8 cellular contexts compared by ENCODE assay signal in genomic region chr3:119293761-119294401, GRCh38. TPM values are rescaled to one million over a fixed set of nuclear protein-coding genes. Genes with fewer than 3 reads are reported as not detected.
DNase-seq lines count a peak whose midpoint lies in the region; ATAC-seq, FAIRE-seq and TF ChIP-seq lines count a peak whose summit lies in the region.

A gene with protein sequence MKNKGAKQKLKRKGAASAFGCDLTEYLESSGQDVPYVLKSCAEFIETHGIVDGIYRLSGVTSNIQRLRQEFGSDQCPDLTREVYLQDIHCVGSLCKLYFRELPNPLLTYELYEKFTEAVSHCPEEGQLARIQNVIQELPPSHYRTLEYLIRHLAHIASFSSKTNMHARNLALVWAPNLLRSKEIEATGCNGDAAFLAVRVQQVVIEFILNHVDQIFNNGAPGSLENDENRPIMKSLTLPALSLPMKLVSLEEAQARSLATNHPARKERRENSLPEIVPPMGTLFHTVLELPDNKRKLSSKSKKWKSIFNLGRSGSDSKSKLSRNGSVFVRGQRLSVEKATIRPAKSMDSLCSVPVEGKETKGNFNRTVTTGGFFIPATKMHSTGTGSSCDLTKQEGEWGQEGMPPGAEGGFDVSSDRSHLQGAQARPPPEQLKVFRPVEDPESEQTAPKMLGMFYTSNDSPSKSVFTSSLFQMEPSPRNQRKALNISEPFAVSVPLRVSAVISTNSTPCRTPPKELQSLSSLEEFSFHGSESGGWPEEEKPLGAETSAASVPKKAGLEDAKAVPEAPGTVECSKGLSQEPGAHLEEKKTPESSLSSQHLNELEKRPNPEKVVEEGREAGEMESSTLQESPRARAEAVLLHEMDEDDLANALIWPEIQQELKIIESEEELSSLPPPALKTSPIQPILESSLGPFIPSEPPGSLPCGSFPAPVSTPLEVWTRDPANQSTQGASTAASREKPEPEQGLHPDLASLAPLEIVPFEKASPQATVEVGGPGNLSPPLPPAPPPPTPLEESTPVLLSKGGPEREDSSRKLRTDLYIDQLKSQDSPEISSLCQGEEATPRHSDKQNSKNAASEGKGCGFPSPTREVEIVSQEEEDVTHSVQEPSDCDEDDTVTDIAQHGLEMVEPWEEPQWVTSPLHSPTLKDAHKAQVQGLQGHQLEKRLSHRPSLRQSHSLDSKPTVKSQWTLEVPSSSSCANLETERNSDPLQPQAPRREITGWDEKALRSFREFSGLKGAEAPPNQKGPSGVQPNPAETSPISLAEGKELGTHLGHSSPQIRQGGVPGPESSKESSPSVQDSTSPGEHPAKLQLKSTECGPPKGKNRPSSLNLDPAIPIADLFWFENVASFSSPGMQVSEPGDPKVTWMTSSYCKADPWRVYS (N-terminal part only) (plus strand): TSS chr3:119294383. CDS start chr3:119294905, 522 bp downstream.

- H3K4me2 ChIP-seq in GM23248 (ENCODE audit: unreplicated experiment) = peak within 1 kb of the TSS; percentile 94
- H3K4me2 ChIP-seq in Loucy (ENCODE audit: low read depth, low read length, poor library complexity, severe bottlenecking) = peak within 1 kb of the TSS; percentile 93

- POLR2A ChIA-PET in GM10248 (lab: Yijun Ruan, JAX) = interaction anchor here (0.7 kb wide), 1 partner anchor 53 kb away, joined by 3 read pairs; the partner anchor contains the start of gene B4GALT4
- POLR2A ChIA-PET in activated B cell treated with CpG ODN at 0.5 μM for 24 hours (lab: Charles Lee) = interaction anchor here (0.9 to 4.5 kb wide), 15 partner anchors 9 to 407 kb away, joined by 3 to 81 read pairs (median 5); partner anchors contain the start of genes B4GALT4, POGLUT1, TIMMDC1 and TMEM39A

- H3K4me1 Mint-ChIP-seq in activated B cell treated with CpG ODN at 0.5 μM for 24 hours = peaks cover 60% of the 10 kb centered on the region

- no peak for FAIRE-seq in bronchial epithelial cell (lab: Jason Lieb, UNC)
- FAIRE-seq in kidney (lab: Jason Lieb, UNC) = no peak

- peaks cover 21% of the 10 kb centered on the region for H3K4me1 ChIP-seq in GM23248 (ENCODE audit: insufficient read depth)
- H3K4me1 ChIP-seq in Loucy (ENCODE audit: insufficient read depth, low read length, poor library complexity, severe bottlenecking) = peaks cover 45% of the 10 kb centered on the region
- H3K4me1 ChIP-seq in kidney (ENCODE audit: control insufficient read depth in 1 of 2, insufficient read depth in 1 of 2, low read depth in 1 of 2, low read length in 2 of 2) = peaks cover 17 to 18% of the 10 kb centered on the region in 2 donors

- no peaks in the 10 kb centered on the region for H4K20me1 ChIP-seq in GM23248 (ENCODE audit: insufficient read depth)
- no peaks in the 10 kb centered on the region for H4K20me1 ChIP-seq in Loucy (ENCODE audit: insufficient read depth, low read length, poor library complexity, severe bottlenecking)

- peak within 1 kb of the TSS; percentile 93 for H3K4me3 ChIP-seq in GM23248
- peak within 1 kb of the TSS; percentile 93 for H3K4me3 ChIP-seq in Loucy (ENCODE audit: low read length, poor library complexity, severe bottlenecking)
- H3K4me3 ChIP-seq in bronchial epithelial cell (ENCODE audit: low read depth, low read length) = peak within 1 kb of the TSS; percentile 58
- H3K4me3 ChIP-seq in kidney (ENCODE audit: low read length in 2 of 2) = peak within 1 kb of the TSS; percentile 84 to 90

- no peaks in the 10 kb centered on the region for H3K27me3 ChIP-seq in GM23248 (replicated peaks; ENCODE audit: insufficient read depth)
- H3K27me3 ChIP-seq in Loucy (ENCODE audit: insufficient read depth, low read length, poor library complexity, severe bottlenecking) = no peaks in the 10 kb centered on the region
- no peaks in the 10 kb centered on the region for H3K27me3 ChIP-seq in bronchial epithelial cell (ENCODE audit: control insufficient read depth, insufficient read depth, low read length)

- H3K9me3 ChIP-seq in GM23248 (ENCODE audit: low read depth) (no peaks in the 10 kb centered on the region), Loucy (ENCODE audit: insufficient read depth, low read depth, low read length) (no peaks in the 10 kb centered on the region), kidney (ENCODE audit: control insufficient read depth in 1 of 2, low read length in 2 of 2) (no peaks in the 10 kb centered on the region)

- no peaks in the 10 kb centered on the region for H3K9me3 Mint-ChIP-seq in activated B cell treated with CpG ODN at 0.5 μM for 24 hours

- H2AFZ ChIP-seq in GM23248 = peak within 1 kb of the TSS; percentile 85
- peak within 1 kb of the TSS; percentile 92 for H2AFZ ChIP-seq in Loucy (ENCODE audit: low read length)

- CTCF ChIA-PET in GM10248 (lab: Yijun Ruan, JAX) = interaction anchor here (1.1 to 2.2 kb wide), 7 partner anchors 10 to 647 kb away, joined by 3 to 9 read pairs (median 4); partner anchors contain the start of gene B4GALT4
- CTCF ChIA-PET in activated B cell treated with CpG ODN at 0.5 μM for 24 hours (lab: Charles Lee) = interaction anchor here (1.2 to 2.3 kb wide), 4 partner anchors 29 to 387 kb away, joined by 3 to 8 read pairs (median 4); partner anchors contain the start of gene B4GALT4

- H3F3A ChIP-seq in GM23248 (ENCODE audit: insufficient read depth) = peaks cover 9% of the 10 kb centered on the region
- H3F3A ChIP-seq in Loucy (ENCODE audit: low read depth) = no peaks in the 10 kb centered on the region; the same call in 1 of the 2 replicates

- peak within 1 kb of the TSS; percentile 90 for H3K27ac Mint-ChIP-seq in activated B cell treated with CpG ODN at 0.5 μM for 24 hours

- DNase-seq in GM10248 (ENCODE audit: extremely low spot score) (peak; percentile 76), GM23248 (peak; percentile 81), activated B cell treated with CpG ODN at 0.5 μM for 24 hours (peak; percentile 56), bronchial epithelial cell (ENCODE audit: low read depth) (peak; percentile 31), kidney (peak; percentile 84), NCI-H2196 (lab: John Stamatoyannopoulos, UW; ENCODE audit: unreplicated experiment) (no peak)
- peak; percentile 93 for DNase-seq in stimulated activated CD4-positive, alpha-beta T cell treated with anti-CD3 and anti-CD28 coated beads, Interleukin-15, amount 100 ng/mL, for 24 hours

- peak within 1 kb of the TSS; percentile 88 for H3K4me3 Mint-ChIP-seq in activated B cell treated with CpG ODN at 0.5 μM for 24 hours

- intact Hi-C loops in activated B cell treated with CpG ODN at 0.5 μM for 24 hours (cut with micrococcal nuclease) = loop anchor here (1.0 to 2.0 kb wide), 6 partner anchors 29 to 800 kb away; partner anchors contain the start of genes B4GALT4, GSK3B and POGLUT1
- intact Hi-C loops in kidney (cut with DNase I) = no loop called here

- in situ Hi-C loops in GM23248 (cut with MboI) = no loop called here

- H3K9me2 ChIP-seq in GM23248 (ENCODE audit: insufficient read depth) (no peaks in the 10 kb centered on the region), Loucy (replicated peaks; ENCODE audit: low read depth, low read length) (no peaks in the 10 kb centered on the region)

- H3K27ac ChIP-seq in GM23248 (peak within 1 kb of the TSS; percentile 65), kidney (ENCODE audit: low read depth in 2 of 2, low read length in 2 of 2) (peak within 1 kb of the TSS; percentile 91 to 92)

- no peaks in the 10 kb centered on the region for H3K27me3 Mint-ChIP-seq in activated B cell treated with CpG ODN at 0.5 μM for 24 hours

- H3K9ac ChIP-seq in GM23248 (peak within 1 kb of the TSS; percentile 85), Loucy (ENCODE audit: low read depth, low read length, poor library complexity, severe bottlenecking) (peak within 1 kb of the TSS; percentile 81), kidney (ENCODE audit: low read length in 2 of 2) (peak within 1 kb of the TSS; percentile 77 to 88)

- TF ChIP-seq CTCF in GM10248 (IDR thresholded peaks at IDR 0.05; ENCODE audit: control extremely low read depth, extremely low read depth, low read depth, missing control alignments) = no peak
- no peak for TF ChIP-seq CTCF in Loucy (conservative IDR thresholded peaks at IDR 0.05; ENCODE audit: low read length)
- no peak for TF ChIP-seq CTCF in activated B cell treated with CpG ODN at 0.5 μM for 24 hours (IDR thresholded peaks at IDR 0.05)
- no peak for TF ChIP-seq CTCF in bronchial epithelial cell (IDR thresholded peaks at IDR 0.05; ENCODE audit: insufficient read depth, low read length, severe bottlenecking)
- TF ChIP-seq CTCF in kidney (IDR thresholded peaks at IDR 0.05; ENCODE audit: borderline replicate concordance, extremely low read depth, insufficient read depth) = no peak

- WGBS in GM23248 (ENCODE audit: low coverage in 1 of 2, low lambda C conversion rate in 2 of 2, missing lambda C conversion rate in 2 of 2), 2 experiments = 0 to 1% methylated on average over 33 of the region's 33 CpGs

- peaks cover 42% of the 10 kb centered on the region for H3K79me2 ChIP-seq in GM23248 (ENCODE audit: insufficient read depth)
- H3K79me2 ChIP-seq in Loucy (ENCODE audit: insufficient read depth, low read length) = 0 out of 2 replicates have a peak, but pooled peaks cover 10% of the 10 kb centered on the region

- peak; percentile 62 for ATAC-seq in activated B cell treated with CpG ODN at 0.5 μM for 24 hours (ENCODE audit: low read depth)

- H3K36me3 ChIP-seq in GM23248 (ENCODE audit: low read depth) (no peaks in the 10 kb centered on the region), Loucy (ENCODE audit: insufficient read depth, low read length) (no peaks in the 10 kb centered on the region), bronchial epithelial cell (ENCODE audit: control insufficient read depth, insufficient read depth, low read length) (no peaks in the 10 kb centered on the region), kidney (ENCODE audit: control insufficient read depth in 1 of 2, insufficient read depth in 2 of 2, low read length in 2 of 2) (no peaks in the 10 kb centered on the region)

- H3K36me3 Mint-ChIP-seq in activated B cell treated with CpG ODN at 0.5 μM for 24 hours (ENCODE audit: low read depth) = peaks cover 11% of the 10 kb centered on the region

RNA-seq across cellular contexts. Expression of the gene that starts here (rescaled TPM):
- 14.0 and 15.3 TPM in 2 replicates for total RNA-seq in GM23248 (2014; rRNA removed; shearing (Covaris generic))
- 8.1 and 8.5 TPM in 2 replicates for polyA plus RNA-seq in GM23248 (2016; fragmentation: Nextera tagmentation; extraction: Ambion mirVana)
- 23.7 and 26.0 TPM in 2 replicates for total RNA-seq in activated B cell treated with CpG ODN at 0.5 μM for 24 hours
- total RNA-seq in bronchial epithelial cell = 0.26 TPM in 2 replicates
- total RNA-seq in kidney = 28.7 TPM
- 3.2 TPM for polyA plus RNA-seq in kidney (ENCODE audit: insufficient read depth, low read depth, low replicate concordance)

Comparison
In these comparisons a context has a peak if more than half of its experiments do, and no peak if none do; other contexts are left out.
1. RNA of the gene that starts here (total RNA-seq): 28.7 TPM in kidney (single experiment), 23.7 to 26.0 TPM in activated B cell treated with CpG ODN at 0.5 μM for 24 hours and 14.0 to 15.3 TPM in GM23248; 0.26 TPM in bronchial epithelial cell; every median in the first group is over 10 times any median in the second.
2. Peak in DNase-seq and H3K4me3 ChIP-seq in bronchial epithelial cell; RNA of the gene not detected or under 1 TPM.
3. Peak in every context shown above with its lines, with median percentiles within 50 percentile points of each other: H3K4me3 ChIP-seq and H3K9ac ChIP-seq.